ENCODE assay signal across 9 cellular contexts in genomic region chr3:88005066-88005465, GRCh38. TPM values are rescaled to one million over a fixed set of nuclear protein-coding genes. Genes with fewer than 3 reads are reported as not detected.
DNase-seq lines count a peak whose midpoint lies in the region; ATAC-seq and TF ChIP-seq lines count a peak whose summit lies in the region.
"Had no signal": no experiment of that assay in that cellular context is flagged by ENCODE, and none has a peak within 500 bp of the region (broad histone marks: within the 10 kb centered on the region; RNA-seq: fewer than 3 reads in every experiment).

No MANE protein-coding gene starts in this region.

- no peak overlapping the region for H3K9ac ChIP-seq in Loucy (ENCODE audit: low read depth, low read length, poor library complexity, severe bottlenecking)

- H3K4me1 Mint-ChIP-seq in brain, result no peaks in the 10 kb centered on the region

- WGBS in testis, 2 donors, result 31 to 43% methylated on average over 2 of the region's 2 CpGs

- H3K4me1 ChIP-seq in Loucy (ENCODE audit: insufficient read depth, low read length, poor library complexity, severe bottlenecking), result no peaks in the 10 kb centered on the region
- H3K4me1 ChIP-seq in testis, result no peaks in the 10 kb centered on the region
- H3K4me1 ChIP-seq: HAP-1 had no signal

- no peak overlapping the region for H3K27ac ChIP-seq in testis

- no peaks in the 10 kb centered on the region for H3K79me2 ChIP-seq in Loucy (ENCODE audit: insufficient read depth, low read length)

- H3K27ac Mint-ChIP-seq in brain, result no peak overlapping the region

- no peak overlapping the region for H3K4me3 Mint-ChIP-seq in brain

- intact Hi-C loops in testis (cut with DNase I; ENCODE audit: low total_unique reads), result no loop called here

- no peaks in the 10 kb centered on the region for H4K20me1 ChIP-seq in Loucy (ENCODE audit: insufficient read depth, low read length, poor library complexity, severe bottlenecking)

- no peaks in the 10 kb centered on the region for H3F3A ChIP-seq in Loucy (ENCODE audit: low read depth)

- ATAC-seq in GM18867 (IDR thresholded peaks at IDR 0.05; ENCODE audit: unreplicated experiment), result peak; percentile 73

- H3K4me2 ChIP-seq in Loucy (ENCODE audit: low read depth, low read length, poor library complexity, severe bottlenecking), result peak overlapping the region; percentile 36

- H3K4me3 ChIP-seq in Loucy (ENCODE audit: low read length, poor library complexity, severe bottlenecking) (peak overlapping the region; percentile 6), testis (no peak overlapping the region)
- H3K4me3 ChIP-seq: HAP-1 had no signal

- no peaks in the 10 kb centered on the region for H3K27me3 Mint-ChIP-seq in brain

- peak overlapping the region; percentile 38; the same call in 1 of the 2 replicates for H2AFZ ChIP-seq in Loucy (ENCODE audit: low read length)

- H3K36me3 ChIP-seq in Loucy (ENCODE audit: insufficient read depth, low read length) (no peaks in the 10 kb centered on the region), testis (ENCODE audit: low read depth, missing control alignments) (no peaks in the 10 kb centered on the region)
- H3K36me3 ChIP-seq: HAP-1 had no signal

- no peaks in the 10 kb centered on the region for H3K36me3 Mint-ChIP-seq in brain

- no peaks in the 10 kb centered on the region for H3K9me3 ChIP-seq in Loucy (ENCODE audit: insufficient read depth, low read depth, low read length)
- no peaks in the 10 kb centered on the region for H3K9me3 ChIP-seq in testis
- H3K9me3 ChIP-seq: HAP-1 had no signal

- H3K9me3 Mint-ChIP-seq in brain, result no peaks in the 10 kb centered on the region

- no peaks in the 10 kb centered on the region for H3K9me2 ChIP-seq in Loucy (replicated peaks; ENCODE audit: low read depth, low read length)

- TF ChIP-seq CTCF in Loucy (conservative IDR thresholded peaks at IDR 0.05; ENCODE audit: low read length), result peak; percentile 66
- peak; percentile 64 to 68 for TF ChIP-seq CTCF in brain (conservative IDR thresholded peaks at IDR 0.05)
- TF ChIP-seq CTCF in testis (IDR thresholded peaks at IDR 0.05), result peak in 1 of 3 experiments; percentile 23

- H3K27me3 ChIP-seq in Loucy (ENCODE audit: insufficient read depth, low read length, poor library complexity, severe bottlenecking), result no peaks in the 10 kb centered on the region
- H3K27me3 ChIP-seq in testis, result no peaks in the 10 kb centered on the region

- peak; percentile 44 for DNase-seq in AG08395 (ENCODE audit: low spot score)
- DNase-seq in midbrain (lab: John Stamatoyannopoulos, UW), result peak; percentile 22
- no peak for DNase-seq in retina
- DNase-seq in HK-2 (ENCODE audit: unreplicated experiment), result no peak
- DNase-seq in testis, result no peak

- no peak for TF ChIP-seq POLR2A in testis (IDR thresholded peaks at IDR 0.05)

RNA-seq across cellular contexts. Expression of gene CGGBP1, which starts 53.7 kb away (rescaled TPM):
- 36.3 TPM for polyA plus RNA-seq in brain (ENCODE audit: insufficient read depth, low read depth, low replicate concordance)
- 10 to 100 TPM; 54.0 to 68.0 TPM for total RNA-seq in testis
- 66.4 TPM for polyA plus RNA-seq in testis (ENCODE audit: insufficient read depth, low read depth, low replicate concordance)

RNA-seq across cellular contexts. Expression of gene ZNF654, which starts 54.0 kb away (rescaled TPM):
- polyA plus RNA-seq in brain (ENCODE audit: insufficient read depth, low read depth, low replicate concordance) (2.2 TPM), testis (ENCODE audit: insufficient read depth, low read depth, low replicate concordance) (11.3 TPM)
- total RNA-seq in testis, result 10 to 100 TPM; 17.0 to 19.6 TPM

Comparison
In these comparisons a context has a peak if more than half of its experiments do, and no peak if none do; other contexts are left out.
1. DNase-seq: peak in AG08395 (single experiment) and midbrain (single experiment); none in retina (single experiment), HK-2 (single experiment) and testis (single experiment).